Comparison of ENCODE assay signal across 1 cellular context in genomic region chr16:68289621-68290329, GRCh38.
TF ChIP-seq lines count a peak whose summit lies in the region.

No MANE protein-coding gene starts in this region.

TF ChIP-seq in GM12878, 131 proteins besides CTCF, POLR2A, EP300 and RAD21 (continues in another document):
- TF ChIP-seq RAD51 (IDR thresholded peaks at IDR 0.05) (peak; percentile 30; the same call in 1 of the 2 replicates), IKZF1 (conservative IDR thresholded peaks at IDR 0.05) (0 out of 2 replicates have a peak, but pooled peaks have one; percentile 17), GABPA (IDR thresholded peaks at IDR 0.05; ENCODE audit: low read depth) (no peak), ETV6 (conservative IDR thresholded peaks at IDR 0.05 in 1 of 2, IDR thresholded peaks at IDR 0.05 in 1 of 2; ENCODE audit: borderline replicate concordance in 1 of 2, low read depth in 1 of 2) (no peak), CREM (IDR thresholded peaks at IDR 0.05; ENCODE audit: low read depth) (no peak), SIN3A (IDR thresholded peaks at IDR 0.05; ENCODE audit: low read depth, low read length) (no peak), EGR1 (IDR thresholded peaks at IDR 0.05; ENCODE audit: borderline replicate concordance in 1 of 2, low read depth in 2 of 2, low read length in 2 of 2) (peak in 1 of 2 experiments; percentile 46; a peak in 1 of 3 replicates), ESRRA (IDR thresholded peaks at IDR 0.05; ENCODE audit: low read length) (no peak), RCOR1 (conservative IDR thresholded peaks at IDR 0.05; ENCODE audit: low read depth, low read length) (0 out of 2 replicates have a peak, but pooled peaks have one; percentile 52), NR2C2 (IDR thresholded peaks at IDR 0.05; ENCODE audit: borderline replicate concordance, control insufficient read depth, insufficient read length, low read depth) (no peak), SMAD1 (IDR thresholded peaks at IDR 0.05; ENCODE audit: low read depth, partially characterized antibody) (peak; percentile 36), ZNF274 (IDR thresholded peaks at IDR 0.05; ENCODE audit: insufficient read depth, insufficient read length) (no peak), SKIL (IDR thresholded peaks at IDR 0.05; ENCODE audit: low read depth, poor library complexity, severe bottlenecking) (no peak), RBBP5 (conservative IDR thresholded peaks at IDR 0.05) (no peak), SPI1 (IDR thresholded peaks at IDR 0.05; ENCODE audit: borderline replicate concordance, insufficient read depth, low read depth, low read length) (peak; percentile 96), TCF12 (IDR thresholded peaks at IDR 0.05; ENCODE audit: low read depth, low read length) (no peak), STAT3 (IDR thresholded peaks at IDR 0.05; ENCODE audit: low read depth, low read length) (no peak), TAF1 (IDR thresholded peaks at IDR 0.05; ENCODE audit: borderline replicate concordance, low read depth, low read length) (0 out of 2 replicates have a peak, but pooled peaks have one; percentile 33), NR2C1 (IDR thresholded peaks at IDR 0.05) (no peak), HCFC1 (IDR thresholded peaks at IDR 0.05; ENCODE audit: low read length) (no peak), JUND (IDR thresholded peaks at IDR 0.05; ENCODE audit: low read depth, low read length) (no peak), PRDM15 (CRISPR knock-in tag; IDR thresholded peaks at IDR 0.05) (no peak), CHD4 (IDR thresholded peaks at IDR 0.05) (no peak), BCL3 (IDR thresholded peaks at IDR 0.05; ENCODE audit: borderline replicate concordance, insufficient read depth, low read depth, low read length, poor library complexity, severe bottlenecking) (peak; percentile 26), MYB (IDR thresholded peaks at IDR 0.05; ENCODE audit: borderline replicate concordance, low read depth, low read length) (no peak), ZNF207 (IDR thresholded peaks at IDR 0.05; ENCODE audit: borderline replicate concordance) (no peak), MXI1 (IDR thresholded peaks at IDR 0.05; ENCODE audit: low read depth, low read length) (peak; percentile 79), CREB1 (IDR thresholded peaks at IDR 0.05; ENCODE audit: low read depth) (peak; percentile 52), MYC (IDR thresholded peaks at IDR 0.05; ENCODE audit: insufficient read depth, insufficient read length, insufficient replicate concordance, low read length, severe bottlenecking) (no peak), WRNIP1 (IDR thresholded peaks at IDR 0.05; ENCODE audit: borderline replicate concordance, low read depth, low read length) (no peak), YY1 (IDR thresholded peaks at IDR 0.05; ENCODE audit: low read depth, low read length) (peak; percentile 38; the same call in 1 of the 2 replicates), NBN (IDR thresholded peaks at IDR 0.05) (peak; percentile 48; the same call in 1 of the 2 replicates), ZNF24 (IDR thresholded peaks at IDR 0.05) (no peak)
- TF ChIP-seq, protein P1, sequence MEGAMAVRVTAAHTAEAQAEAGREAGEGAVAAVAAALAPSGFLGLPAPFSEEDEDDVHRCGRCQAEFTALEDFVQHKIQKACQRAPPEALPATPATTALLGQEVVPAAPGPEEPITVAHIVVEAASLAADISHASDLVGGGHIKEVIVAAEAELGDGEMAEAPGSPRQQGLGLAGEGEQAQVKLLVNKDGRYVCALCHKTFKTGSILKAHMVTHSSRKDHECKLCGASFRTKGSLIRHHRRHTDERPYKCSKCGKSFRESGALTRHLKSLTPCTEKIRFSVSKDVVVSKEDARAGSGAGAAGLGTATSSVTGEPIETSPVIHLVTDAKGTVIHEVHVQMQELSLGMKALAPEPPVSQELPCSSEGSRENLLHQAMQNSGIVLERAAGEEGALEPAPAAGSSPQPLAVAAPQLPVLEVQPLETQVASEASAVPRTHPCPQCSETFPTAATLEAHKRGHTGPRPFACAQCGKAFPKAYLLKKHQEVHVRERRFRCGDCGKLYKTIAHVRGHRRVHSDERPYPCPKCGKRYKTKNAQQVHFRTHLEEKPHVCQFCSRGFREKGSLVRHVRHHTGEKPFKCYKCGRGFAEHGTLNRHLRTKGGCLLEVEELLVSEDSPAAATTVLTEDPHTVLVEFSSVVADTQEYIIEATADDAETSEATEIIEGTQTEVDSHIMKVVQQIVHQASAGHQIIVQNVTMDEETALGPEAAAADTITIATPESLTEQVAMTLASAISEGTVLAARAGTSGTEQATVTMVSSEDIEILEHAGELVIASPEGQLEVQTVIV (IDR thresholded peaks at IDR 0.05; ENCODE audit: borderline replicate concordance, partially characterized antibody), result no peak
- TF ChIP-seq, protein P2, sequence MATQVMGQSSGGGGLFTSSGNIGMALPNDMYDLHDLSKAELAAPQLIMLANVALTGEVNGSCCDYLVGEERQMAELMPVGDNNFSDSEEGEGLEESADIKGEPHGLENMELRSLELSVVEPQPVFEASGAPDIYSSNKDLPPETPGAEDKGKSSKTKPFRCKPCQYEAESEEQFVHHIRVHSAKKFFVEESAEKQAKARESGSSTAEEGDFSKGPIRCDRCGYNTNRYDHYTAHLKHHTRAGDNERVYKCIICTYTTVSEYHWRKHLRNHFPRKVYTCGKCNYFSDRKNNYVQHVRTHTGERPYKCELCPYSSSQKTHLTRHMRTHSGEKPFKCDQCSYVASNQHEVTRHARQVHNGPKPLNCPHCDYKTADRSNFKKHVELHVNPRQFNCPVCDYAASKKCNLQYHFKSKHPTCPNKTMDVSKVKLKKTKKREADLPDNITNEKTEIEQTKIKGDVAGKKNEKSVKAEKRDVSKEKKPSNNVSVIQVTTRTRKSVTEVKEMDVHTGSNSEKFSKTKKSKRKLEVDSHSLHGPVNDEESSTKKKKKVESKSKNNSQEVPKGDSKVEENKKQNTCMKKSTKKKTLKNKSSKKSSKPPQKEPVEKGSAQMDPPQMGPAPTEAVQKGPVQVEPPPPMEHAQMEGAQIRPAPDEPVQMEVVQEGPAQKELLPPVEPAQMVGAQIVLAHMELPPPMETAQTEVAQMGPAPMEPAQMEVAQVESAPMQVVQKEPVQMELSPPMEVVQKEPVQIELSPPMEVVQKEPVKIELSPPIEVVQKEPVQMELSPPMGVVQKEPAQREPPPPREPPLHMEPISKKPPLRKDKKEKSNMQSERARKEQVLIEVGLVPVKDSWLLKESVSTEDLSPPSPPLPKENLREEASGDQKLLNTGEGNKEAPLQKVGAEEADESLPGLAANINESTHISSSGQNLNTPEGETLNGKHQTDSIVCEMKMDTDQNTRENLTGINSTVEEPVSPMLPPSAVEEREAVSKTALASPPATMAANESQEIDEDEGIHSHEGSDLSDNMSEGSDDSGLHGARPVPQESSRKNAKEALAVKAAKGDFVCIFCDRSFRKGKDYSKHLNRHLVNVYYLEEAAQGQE (IDR thresholded peaks at IDR 0.05; ENCODE audit: low read depth, low read length), result no peak
- TF ChIP-seq, protein P3, sequence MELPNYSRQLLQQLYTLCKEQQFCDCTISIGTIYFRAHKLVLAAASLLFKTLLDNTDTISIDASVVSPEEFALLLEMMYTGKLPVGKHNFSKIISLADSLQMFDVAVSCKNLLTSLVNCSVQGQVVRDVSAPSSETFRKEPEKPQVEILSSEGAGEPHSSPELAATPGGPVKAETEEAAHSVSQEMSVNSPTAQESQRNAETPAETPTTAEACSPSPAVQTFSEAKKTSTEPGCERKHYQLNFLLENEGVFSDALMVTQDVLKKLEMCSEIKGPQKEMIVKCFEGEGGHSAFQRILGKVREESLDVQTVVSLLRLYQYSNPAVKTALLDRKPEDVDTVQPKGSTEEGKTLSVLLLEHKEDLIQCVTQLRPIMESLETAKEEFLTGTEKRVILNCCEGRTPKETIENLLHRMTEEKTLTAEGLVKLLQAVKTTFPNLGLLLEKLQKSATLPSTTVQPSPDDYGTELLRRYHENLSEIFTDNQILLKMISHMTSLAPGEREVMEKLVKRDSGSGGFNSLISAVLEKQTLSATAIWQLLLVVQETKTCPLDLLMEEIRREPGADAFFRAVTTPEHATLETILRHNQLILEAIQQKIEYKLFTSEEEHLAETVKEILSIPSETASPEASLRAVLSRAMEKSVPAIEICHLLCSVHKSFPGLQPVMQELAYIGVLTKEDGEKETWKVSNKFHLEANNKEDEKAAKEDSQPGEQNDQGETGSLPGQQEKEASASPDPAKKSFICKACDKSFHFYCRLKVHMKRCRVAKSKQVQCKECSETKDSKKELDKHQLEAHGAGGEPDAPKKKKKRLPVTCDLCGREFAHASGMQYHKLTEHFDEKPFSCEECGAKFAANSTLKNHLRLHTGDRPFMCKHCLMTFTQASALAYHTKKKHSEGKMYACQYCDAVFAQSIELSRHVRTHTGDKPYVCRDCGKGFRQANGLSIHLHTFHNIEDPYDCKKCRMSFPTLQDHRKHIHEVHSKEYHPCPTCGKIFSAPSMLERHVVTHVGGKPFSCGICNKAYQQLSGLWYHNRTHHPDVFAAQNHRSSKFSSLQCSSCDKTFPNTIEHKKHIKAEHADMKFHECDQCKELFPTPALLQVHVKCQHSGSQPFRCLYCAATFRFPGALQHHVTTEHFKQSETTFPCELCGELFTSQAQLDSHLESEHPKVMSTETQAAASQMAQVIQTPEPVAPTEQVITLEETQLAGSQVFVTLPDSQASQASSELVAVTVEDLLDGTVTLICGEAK (IDR thresholded peaks at IDR 0.05; ENCODE audit: borderline replicate concordance), result no peak
- TF ChIP-seq, protein P4, sequence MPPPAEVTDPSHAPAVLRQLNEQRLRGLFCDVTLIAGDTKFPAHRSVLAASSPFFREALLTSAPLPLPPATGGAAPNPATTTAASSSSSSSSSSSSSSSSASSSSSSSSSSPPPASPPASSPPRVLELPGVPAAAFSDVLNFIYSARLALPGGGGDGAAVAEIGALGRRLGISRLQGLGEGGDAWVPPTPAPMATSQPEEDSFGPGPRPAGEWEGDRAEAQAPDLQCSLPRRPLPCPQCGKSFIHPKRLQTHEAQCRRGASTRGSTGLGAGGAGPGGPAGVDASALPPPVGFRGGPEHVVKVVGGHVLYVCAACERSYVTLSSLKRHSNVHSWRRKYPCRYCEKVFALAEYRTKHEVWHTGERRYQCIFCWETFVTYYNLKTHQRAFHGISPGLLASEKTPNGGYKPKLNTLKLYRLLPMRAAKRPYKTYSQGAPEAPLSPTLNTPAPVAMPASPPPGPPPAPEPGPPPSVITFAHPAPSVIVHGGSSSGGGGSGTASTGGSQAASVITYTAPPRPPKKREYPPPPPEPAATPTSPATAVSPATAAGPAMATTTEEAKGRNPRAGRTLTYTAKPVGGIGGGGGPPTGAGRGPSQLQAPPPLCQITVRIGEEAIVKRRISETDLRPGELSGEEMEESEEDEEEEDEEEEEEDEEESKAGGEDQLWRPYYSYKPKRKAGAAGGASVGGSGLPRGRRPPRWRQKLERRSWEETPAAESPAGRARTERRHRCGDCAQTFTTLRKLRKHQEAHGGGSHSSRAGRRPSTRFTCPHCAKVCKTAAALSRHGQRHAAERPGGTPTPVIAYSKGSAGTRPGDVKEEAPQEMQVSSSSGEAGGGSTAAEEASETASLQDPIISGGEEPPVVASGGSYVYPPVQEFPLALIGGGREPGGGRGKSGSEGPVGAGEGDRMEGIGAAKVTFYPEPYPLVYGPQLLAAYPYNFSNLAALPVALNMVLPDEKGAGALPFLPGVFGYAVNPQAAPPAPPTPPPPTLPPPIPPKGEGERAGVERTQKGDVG (CRISPR knock-in tag; IDR thresholded peaks at IDR 0.05), result no peak
